ENCODE assay signal across 9 cellular contexts in genomic region chr3:64221564-64222257, GRCh38. TPM values are rescaled to one million over a fixed set of nuclear protein-coding genes. Genes with fewer than 3 reads are reported as not detected.
A peak's percentile ranks its signal among the peaks of the same experiment; 100 is the strongest.
DNase-seq lines count a peak whose midpoint lies in the region; ATAC-seq and TF ChIP-seq lines count a peak whose summit lies in the region.
"Had no signal": no experiment of that assay in that cellular context is flagged by ENCODE, and none has a peak within 500 bp of the region (broad histone marks: within the 10 kb centered on the region; RNA-seq: fewer than 3 reads in every experiment).

No MANE protein-coding gene starts in this region.

- no peaks in the 10 kb centered on the region for H3K79me1 ChIP-seq in neuronal stem cell (ENCODE audit: low read depth, low read length)

- no peak overlapping the region for H2BK120ac ChIP-seq in neuronal stem cell (ENCODE audit: low read depth, low read length)

- H3K4me1 ChIP-seq in left ventricle myocardium inferior (peaks cover 96% of the 10 kb centered on the region), fibroblast of lung (ENCODE audit: control insufficient read depth, extremely low read depth, insufficient read depth, low read length) (peaks cover 43% of the 10 kb centered on the region), neuronal stem cell (ENCODE audit: control insufficient read depth in 2 of 2, insufficient read depth in 1 of 2, low read depth in 1 of 2, low read length in 2 of 2) (peaks cover 29 to 46% of the 10 kb centered on the region in 2 donors), upper lobe of left lung (peaks cover 29 to 55% (median 37%) of the 10 kb centered on the region in 4 donors)

- H3K4me3 ChIP-seq in left ventricle myocardium inferior = no peak overlapping the region
- H3K4me3 ChIP-seq in fibroblast of lung (replicated peaks in 1 of 4; ENCODE audit: control extremely low read depth in 1 of 4, insufficient read depth in 1 of 4, low read depth in 3 of 4, low read length in 4 of 4) = no peak overlapping the region
- H3K4me3 ChIP-seq in neuronal stem cell (ENCODE audit: low read length in 2 of 2) = no peak overlapping the region
- H3K4me3 ChIP-seq in upper lobe of left lung = no peak overlapping the region

- H3K23ac ChIP-seq in neuronal stem cell (ENCODE audit: low read depth, low read length, poor library complexity) = no peak overlapping the region

- H2BK15ac ChIP-seq in neuronal stem cell (ENCODE audit: low read length) = no peak overlapping the region

- H3K27ac ChIP-seq in left ventricle myocardium inferior (replicated peaks) (peak overlapping the region; percentile 57), fibroblast of lung (ENCODE audit: insufficient read depth, low read length) (peak overlapping the region; percentile 69), neuronal stem cell (replicated peaks; ENCODE audit: low read length) (no peak overlapping the region), upper lobe of left lung (peak overlapping the region in 3 of 4 donors; percentile 39 to 62 (median 60))

- H3K9me3 ChIP-seq in left ventricle myocardium inferior (replicated peaks) (no peaks in the 10 kb centered on the region), fibroblast of lung (ENCODE audit: control insufficient read depth, insufficient read depth, low read depth, low read length) (no peaks in the 10 kb centered on the region), neuronal stem cell (replicated peaks in 1 of 2; ENCODE audit: control insufficient read depth in 2 of 2, insufficient read depth in 1 of 2, low read depth in 1 of 2, low read length in 2 of 2) (no peaks in the 10 kb centered on the region), upper lobe of left lung (no peaks in the 10 kb centered on the region)
- H3K9me3 ChIP-seq: Caco-2 had no signal

- H3K4ac ChIP-seq in neuronal stem cell (ENCODE audit: low read length) = no peak overlapping the region

- TF ChIP-seq EP300 in upper lobe of left lung (IDR thresholded peaks at IDR 0.05) = no peak

- H4K8ac ChIP-seq in neuronal stem cell (ENCODE audit: low read depth, low read length) = no peak overlapping the region

- H4K20me1 ChIP-seq in fibroblast of lung (ENCODE audit: control insufficient read depth, extremely low read depth, insufficient read depth, low read length) = no peaks in the 10 kb centered on the region

- no peak overlapping the region for H3K14ac ChIP-seq in neuronal stem cell (ENCODE audit: low read length)

- TF ChIP-seq CTCF in left ventricle myocardium inferior (IDR thresholded peaks at IDR 0.05; ENCODE audit: borderline replicate concordance) (no peak), fibroblast of lung (conservative IDR thresholded peaks at IDR 0.05 in 1 of 2, IDR thresholded peaks at IDR 0.05 in 1 of 2; ENCODE audit: low read depth in 1 of 2, low read length in 2 of 2) (no peak), upper lobe of left lung (IDR thresholded peaks at IDR 0.05) (no peak)

- H3K36me3 ChIP-seq in left ventricle myocardium inferior = no peaks in the 10 kb centered on the region
- H3K36me3 ChIP-seq in fibroblast of lung (ENCODE audit: control insufficient read depth, insufficient read depth, low read length) = no peaks in the 10 kb centered on the region
- no peaks in the 10 kb centered on the region for H3K36me3 ChIP-seq in neuronal stem cell (replicated peaks in 1 of 2; ENCODE audit: control insufficient read depth in 2 of 2, insufficient read depth in 2 of 2, low read length in 2 of 2)
- no peaks in the 10 kb centered on the region for H3K36me3 ChIP-seq in upper lobe of left lung

- no CpG with 5 or more reads among the region's 6 CpGs for WGBS in neuronal stem cell (ENCODE audit: extremely low coverage in 2 of 2, insufficient read length in 2 of 2, insufficient replicate concordance in 1 of 2), 2 donors
- WGBS in upper lobe of left lung, 2 donors = 86 to 87% methylated on average over 6 of the region's 6 CpGs

- intact Hi-C loops in left ventricle myocardium inferior (cut with micrococcal nuclease) (no loop called here), Right ventricle myocardium inferior (cut with DNase I) (loop anchor here (5.0 kb wide), 3 partner anchors 46 to 189 kb away; no protein-coding TSS in a partner anchor)

- ATAC-seq in Right ventricle myocardium inferior (no peak), upper lobe of left lung (ENCODE audit: low FRiP score in 2 of 2) (no peak), GM18505 (IDR thresholded peaks at IDR 0.05; ENCODE audit: unreplicated experiment) (no peak), HG03432 (IDR thresholded peaks at IDR 0.05; ENCODE audit: unreplicated experiment) (no peak), HG03520 (IDR thresholded peaks at IDR 0.05; ENCODE audit: unreplicated experiment) (no peak)

- DNase-seq in left ventricle myocardium inferior (no peak), Right ventricle myocardium inferior (ENCODE audit: missing footprints) (no peak), fibroblast of lung (ENCODE audit: low read depth in 2 of 2) (no peak), neuronal stem cell (ENCODE audit: low spot score) (no peak), upper lobe of left lung (no peak)
- DNase-seq: Caco-2 had no signal

- H3K27me3 ChIP-seq in left ventricle myocardium inferior (ENCODE audit: low read depth) (no peaks in the 10 kb centered on the region), fibroblast of lung (ENCODE audit: control insufficient read depth, insufficient read depth, low read length) (no peaks in the 10 kb centered on the region), neuronal stem cell (ENCODE audit: control insufficient read depth in 3 of 3, insufficient read depth in 3 of 3, low read depth in 1 of 3, low read length in 3 of 3) (no peaks in the 10 kb centered on the region), upper lobe of left lung (no peaks in the 10 kb centered on the region)

- no peak overlapping the region for H4K91ac ChIP-seq in neuronal stem cell (ENCODE audit: low read depth, low read length, poor library complexity)

- H2BK5ac ChIP-seq in neuronal stem cell (ENCODE audit: low read length) = no peak overlapping the region

- H2BK12ac ChIP-seq in neuronal stem cell (ENCODE audit: low read length) = no peak overlapping the region

- H2AFZ ChIP-seq in fibroblast of lung (ENCODE audit: low read length) = no peak overlapping the region
- peak overlapping the region; percentile 53 for H2AFZ ChIP-seq in neuronal stem cell (ENCODE audit: low read length)

- H3K4me2 ChIP-seq in fibroblast of lung (ENCODE audit: extremely low read depth, insufficient read depth, low read length) (peak overlapping the region; percentile 69), neuronal stem cell (ENCODE audit: insufficient read depth, low read length, poor library complexity, severe bottlenecking) (no peak overlapping the region)

- no peak overlapping the region for H3K18ac ChIP-seq in neuronal stem cell (ENCODE audit: low read length)

- H3K79me2 ChIP-seq in fibroblast of lung (ENCODE audit: control insufficient read depth, insufficient read depth, low read length) = peaks cover 27% of the 10 kb centered on the region

- H3K9ac ChIP-seq in fibroblast of lung (ENCODE audit: insufficient read depth, low read length) (no peak overlapping the region), neuronal stem cell (ENCODE audit: low read depth, low read length, poor library complexity) (no peak overlapping the region)

- TF ChIP-seq POLR2A in upper lobe of left lung (IDR thresholded peaks at IDR 0.05) (no peak), GM18505 (IDR thresholded peaks at IDR 0.05; ENCODE audit: borderline replicate concordance, extremely low read depth, insufficient read depth, insufficient read length) (no peak)

- no peak overlapping the region for H2AK5ac ChIP-seq in neuronal stem cell (ENCODE audit: low read depth, low read length)

RNA-seq across cellular contexts. Expression of gene PRICKLE2, which starts 3.6 kb away (rescaled TPM):
- total RNA-seq in left ventricle myocardium inferior = 8.7 TPM
- 7.7 TPM for total RNA-seq in Right ventricle myocardium inferior
- total RNA-seq in fibroblast of lung = 25.9 and 29.4 TPM in 2 replicates
- polyA plus RNA-seq in fibroblast of lung = 7.2 and 14.1 TPM in 2 replicates
- polyA plus RNA-seq in fibroblast of lung (2012) = 5.2 and 10.7 TPM in 2 replicates
- 32.8 and 48.0 TPM in 2 replicates for polyA minus RNA-seq in fibroblast of lung (ENCODE audit: low replicate concordance)
- 2.2 TPM for polyA plus RNA-seq in neuronal stem cell (2013, experiment 1 of 2)
- polyA plus RNA-seq in neuronal stem cell (2013, experiment 2 of 2) = 2.3 TPM
- 10 to 100 TPM; 28.3 to 68.9 (median 36.3) TPM for total RNA-seq in upper lobe of left lung
